ENCODE assay signal across 23 cellular contexts in the genomic region with DNA sequence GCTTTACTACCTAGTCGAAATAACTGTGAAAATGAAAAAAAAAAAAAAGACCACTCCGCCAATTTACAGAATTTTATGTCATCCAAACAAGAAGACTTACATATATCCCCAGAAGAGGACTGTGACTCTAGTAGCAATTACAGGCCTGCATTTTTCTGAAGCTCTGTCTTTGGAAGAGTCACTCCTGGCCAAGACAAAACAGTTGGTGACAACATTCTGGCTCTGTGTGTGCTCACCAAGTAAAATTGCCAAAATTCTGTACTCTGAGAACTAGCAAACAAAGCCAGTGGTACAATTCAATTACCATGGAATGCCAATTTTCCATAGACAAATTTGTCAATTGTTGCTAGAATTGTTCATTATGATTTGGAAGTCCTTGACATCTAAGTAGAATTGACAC.
"Had no signal": no experiment of that assay in that cellular context is flagged by ENCODE, and none has a peak within 500 bp of the region (broad histone marks: within the 10 kb centered on the region; RNA-seq: fewer than 3 reads in every experiment).

No MANE protein-coding gene starts in this region.

- H3K4me3 ChIP-seq: gastroesophageal sphincter, left ventricle myocardium inferior, lower lobe of right lung, right atrium auricular region, sigmoid colon, skin epidermis, thoracic aorta, transverse colon had no signal

- H3K36me3 ChIP-seq: gastroesophageal sphincter, left ventricle myocardium inferior, lower lobe of right lung, neutrophil, right atrium auricular region, sigmoid colon, thoracic aorta, transverse colon had no signal

- DNase-seq: effector memory CD4-positive, alpha-beta T cell; foreskin fibroblast; glutamatergic neuron; immature natural killer cell; kidney; left cardiac atrium; left ventricle myocardium inferior; lower lobe of right lung; mesenchymal stem cell; midbrain; naive thymus-derived CD8-positive, alpha-beta T cell; sigmoid colon; stimulated activated CD4-positive, alpha-beta T cell treated with anti-CD3 and anti-CD28 coated beads, Interleukin-2, amount 100 ng/mL, for 24 hours; stimulated activated CD4-positive, alpha-beta T cell treated with anti-CD3 and anti-CD28 coated beads, Interleukin-4, amount 100 ng/mL, for 4 hours; stimulated activated naive B cell treated with anti-CD40 and anti-IgM and Interleukin-4, amounts not matched to agents 10 μg/mL and 1 μg/mL and 100 μg/mL, for 72 hours; stimulated activated naive CD8-positive, alpha-beta T cell treated with anti-CD3 and anti-CD28 coated beads, Interleukin-15, amount 100 ng/mL, for 72 hours; transverse colon had no signal

- ATAC-seq: esophagus mucosa; gastroesophageal sphincter; left cardiac atrium; lower lobe of right lung; naive thymus-derived CD8-positive, alpha-beta T cell; stimulated activated naive B cell treated with anti-CD40 and anti-IgM and Interleukin-4, amounts not matched to agents 10 μg/mL and 1 μg/mL and 100 μg/mL, for 72 hours; stimulated activated naive CD8-positive, alpha-beta T cell treated with anti-CD3 and anti-CD28 coated beads, Interleukin-15, amount 100 ng/mL, for 72 hours had no signal

- H3K4me1 ChIP-seq: gastroesophageal sphincter, left ventricle myocardium inferior, lower lobe of right lung, right atrium auricular region, transverse colon had no signal

- H3K9me3 ChIP-seq: gastroesophageal sphincter, left ventricle myocardium inferior, lower lobe of right lung, neutrophil, right atrium auricular region, sigmoid colon, thoracic aorta, transverse colon had no signal
